In genomic region chr18:47574966-47575365, GRCh38 we compare ENCODE assay signal across 23 cellular contexts.
"Had no signal": no experiment of that assay in that cellular context is flagged by ENCODE, and none has a peak within 500 bp of the region (broad histone marks: within the 10 kb centered on the region; RNA-seq: fewer than 3 reads in every experiment).

No MANE protein-coding gene starts in this region.

- ATAC-seq: activated CD4-positive, alpha-beta T cell treated with anti-CD3 and anti-CD28 coated beads for 36 hours; left lung; naive thymus-derived CD4-positive, alpha-beta T cell had no signal

- H3K4me3 ChIP-seq: left lung, lung, neural progenitor cell, sigmoid colon, smooth muscle cell, upper lobe of left lung had no signal

- H3K4me1 ChIP-seq: left lung, sigmoid colon, upper lobe of left lung had no signal

- H3K4me2 ChIP-seq: neural progenitor cell, smooth muscle cell had no signal

- DNase-seq: activated B cell treated with CpG ODN at 0.5 μM for 24 hours; activated CD4-positive, alpha-beta T cell treated with anti-CD3 and anti-CD28 coated beads for 36 hours; activated CD4-positive, alpha-beta T cell treated with anti-CD3 and anti-CD28 coated beads, Interleukin-2, amount 50 U/mL, for 4 hours; activated CD8-positive, alpha-beta memory T cell treated with anti-CD3 and anti-CD28 coated beads for 24 hours; activated CD8-positive, alpha-beta memory T cell treated with anti-CD3 and anti-CD28 coated beads, Interleukin-2, amount 50 U/mL, for 4 hours; activated naive CD4-positive, alpha-beta T cell; activated T-cell treated with anti-CD3 and anti-CD28 coated beads, Interleukin-2, amount 50 U/mL, for 24 hours; central memory CD4-positive, alpha-beta T cell; dermis blood vessel endothelial cell; effector CD8-positive, alpha-beta T cell; erythroblast; foreskin fibroblast; left lung; naive thymus-derived CD4-positive, alpha-beta T cell; posterior cingulate gyrus; sigmoid colon; stimulated activated CD4-positive, alpha-beta T cell treated with anti-CD3 and anti-CD28 coated beads, Interleukin-4, amount 100 ng/mL, for 1 hour; stimulated activated naive CD4-positive, alpha-beta T cell treated with Interleukin-2 at 50 U/mL for 16 hours; T1000; upper lobe of left lung had no signal

- H3K27ac ChIP-seq: left lung, neural progenitor cell, sigmoid colon, upper lobe of left lung had no signal

- H3K27me3 ChIP-seq: left lung, neural progenitor cell, sigmoid colon, upper lobe of left lung had no signal

- H2AFZ ChIP-seq: neural progenitor cell had no signal

- H3K9me3 ChIP-seq: left lung, sigmoid colon, upper lobe of left lung had no signal

- H3K36me3 ChIP-seq: left lung, neural progenitor cell, sigmoid colon, upper lobe of left lung had no signal
